ENCODE assay signal across 8 cellular contexts in the genomic region with DNA sequence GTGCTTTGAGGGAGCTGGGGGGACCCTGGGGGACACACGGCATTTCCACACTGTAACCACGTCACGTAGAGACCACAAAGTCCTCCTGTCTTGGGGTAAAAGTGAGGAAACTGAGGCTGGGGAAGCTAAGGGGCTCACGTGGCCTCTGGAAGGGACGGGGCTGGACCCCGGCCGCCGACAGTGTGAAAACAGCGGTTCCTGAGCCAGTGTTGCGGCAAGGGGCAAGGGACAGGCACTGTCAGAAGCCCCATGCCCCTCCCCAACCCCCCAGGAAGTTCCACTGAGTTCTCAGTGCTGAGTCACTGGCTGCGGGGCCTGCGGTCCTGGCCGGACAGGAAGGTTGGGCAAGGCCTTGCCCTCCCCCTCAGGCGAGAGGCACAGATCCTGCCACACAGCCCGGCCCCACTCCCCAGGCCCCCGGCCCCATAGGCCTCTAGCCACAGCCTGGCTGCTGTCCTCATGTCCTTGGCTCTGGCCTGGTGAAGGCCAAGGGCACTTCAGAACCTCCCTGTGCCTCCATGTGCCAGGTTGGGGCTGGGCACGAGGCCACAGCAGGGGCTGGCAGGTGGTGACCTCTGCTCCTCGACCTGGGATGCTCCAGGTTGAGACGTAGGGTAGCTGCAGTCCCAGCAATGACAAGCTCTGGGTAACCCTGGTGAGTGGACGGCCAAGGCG. TPM values are rescaled to one million over a fixed set of nuclear protein-coding genes. Genes with fewer than 3 reads are reported as not detected.
DNase-seq lines count a peak whose midpoint lies in the region; ATAC-seq and TF ChIP-seq lines count a peak whose summit lies in the region.

No MANE protein-coding gene starts in this region.

- peak overlapping the region; percentile 26 for H3K27ac ChIP-seq in foreskin keratinocyte

- H3K9me3 ChIP-seq in skeletal muscle satellite cell (replicated peaks; ENCODE audit: low read length) = no peaks in the 10 kb centered on the region

- H3K4me2 ChIP-seq in skeletal muscle satellite cell (ENCODE audit: low read length) = peak overlapping the region; percentile 71

- no peak for TF ChIP-seq CTCF in GM20000 (IDR thresholded peaks at IDR 0.05; ENCODE audit: extremely low read depth, missing control alignments)
- TF ChIP-seq CTCF in foreskin keratinocyte (conservative IDR thresholded peaks at IDR 0.05) = no peak

- H3K4me1 ChIP-seq in foreskin keratinocyte = peaks cover 5% of the 10 kb centered on the region
- peaks cover 53% of the 10 kb centered on the region for H3K4me1 ChIP-seq in skeletal muscle satellite cell (ENCODE audit: control insufficient read depth, insufficient read depth, low read length)

- H3K27me3 ChIP-seq in foreskin keratinocyte = no peaks in the 10 kb centered on the region
- no peaks in the 10 kb centered on the region for H3K27me3 ChIP-seq in skeletal muscle satellite cell (ENCODE audit: control insufficient read depth, insufficient read depth, low read length)

- peak overlapping the region; percentile 53 for H3K4me3 ChIP-seq in skeletal muscle satellite cell (ENCODE audit: low read length)

- ATAC-seq in foreskin keratinocyte (no peak), GM19351 (IDR thresholded peaks at IDR 0.05; ENCODE audit: unreplicated experiment) (no peak)

- H3K36me3 ChIP-seq in skeletal muscle satellite cell (ENCODE audit: insufficient read depth, low read length) = no peaks in the 10 kb centered on the region

- peak; percentile 13 for DNase-seq in GM20000 (ENCODE audit: low spot score)
- peak; percentile 82 for DNase-seq in SKM-1 treated with dmso at 0.1 percent for 144 hours (lab: John Stamatoyannopoulos, UW; ENCODE audit: unreplicated experiment)
- DNase-seq in foreskin keratinocyte = no peak
- DNase-seq in NCI-H2171 (lab: John Stamatoyannopoulos, UW) = no peak
- DNase-seq in activated T-cell treated with anti-CD3 and anti-CD28 coated beads, Interleukin-2, amount 50 U/mL, for 1 hour = no peak
- DNase-seq in NCI-H345 (lab: John Stamatoyannopoulos, UW) = no peak

- H3K9ac ChIP-seq in skeletal muscle satellite cell (ENCODE audit: low read depth, low read length) = peak overlapping the region; percentile 91

RNA-seq across cellular contexts. Expression of a gene that starts 5.0 kb away (rescaled TPM):
- total RNA-seq in foreskin keratinocyte = 19.5 TPM in 2 replicates
- polyA plus RNA-seq in foreskin keratinocyte = 17.9 and 18.3 TPM in 2 replicates
- 15.9 and 22.3 TPM in 2 replicates for total RNA-seq in skeletal muscle satellite cell (2012; rRNA removed)

RNA-seq across cellular contexts. Expression of a gene that starts 11.2 kb away (rescaled TPM):
- 40.9 and 44.3 TPM in 2 replicates for total RNA-seq in foreskin keratinocyte
- polyA plus RNA-seq in foreskin keratinocyte = 47.5 and 54.7 TPM in 2 replicates
- 265 and 305 TPM in 2 replicates for total RNA-seq in skeletal muscle satellite cell (2012; rRNA removed)

RNA-seq across cellular contexts. Expression of a gene that starts 55.8 kb away (rescaled TPM):
- 57.7 and 62.8 TPM in 2 replicates for total RNA-seq in foreskin keratinocyte
- 75.6 and 81.9 TPM in 2 replicates for polyA plus RNA-seq in foreskin keratinocyte
- 51.3 and 52.7 TPM in 2 replicates for total RNA-seq in skeletal muscle satellite cell (2012; rRNA removed)

Comparison
In these comparisons a context has a peak if more than half of its experiments do, and no peak if none do; other contexts are left out.
1. DNase-seq: peak in GM20000 (single experiment) and SKM-1 treated with dmso at 0.1 percent for 144 hours (single experiment); none in foreskin keratinocyte (0 of 2), NCI-H2171 (single experiment), activated T-cell treated with anti-CD3 and anti-CD28 coated beads, Interleukin-2, amount 50 U/mL, for 1 hour (single experiment) and NCI-H345 (single experiment).